In genomic region chr4:94758141-94758699, GRCh38 we compare ENCODE assay signal across 8 cellular contexts. TPM values are rescaled to one million over a fixed set of nuclear protein-coding genes. Genes with fewer than 3 reads are reported as not detected.
DNase-seq lines count a peak whose midpoint lies in the region; ATAC-seq and TF ChIP-seq lines count a peak whose summit lies in the region.

No MANE protein-coding gene starts in this region.

- H3K4me2 ChIP-seq in neuronal stem cell (ENCODE audit: insufficient read depth, low read length, poor library complexity, severe bottlenecking): peak overlapping the region; percentile 99

- CTCF ChIA-PET in WTC11 (lab: Charles Lee): no interaction called here

- H4K8ac ChIP-seq in neuronal stem cell (ENCODE audit: low read depth, low read length): peak overlapping the region; percentile 65

- no peaks in the 10 kb centered on the region for H3K9me3 Mint-ChIP-seq in WTC11

- H3K23ac ChIP-seq in neuronal stem cell (ENCODE audit: low read depth, low read length, poor library complexity): peak overlapping the region; percentile 89

- H2AFZ ChIP-seq in neuronal stem cell (ENCODE audit: low read length): peak overlapping the region; percentile 85

- peak; percentile 3 for DNase-seq in activated T-cell treated with anti-CD3 and anti-CD28 coated beads for 48 hours (ENCODE audit: low read depth)
- no peak for DNase-seq in activated T-cell treated with anti-CD3 and anti-CD28 coated beads for 4 hours
- DNase-seq in WTC11 (ENCODE audit: low spot score): peak; percentile 74
- DNase-seq in germinal center (ENCODE audit: low spot score): peak; percentile 5
- DNase-seq in neuronal stem cell (ENCODE audit: low spot score): peak; percentile 42
- no peak for DNase-seq in putamen (ENCODE audit: low spot score)
- DNase-seq in central memory CD4-positive, alpha-beta T cell: no peak
- no peak for DNase-seq in A172 (ENCODE audit: low spot score)

- peak overlapping the region; percentile 82 for H3K14ac ChIP-seq in neuronal stem cell (ENCODE audit: low read length)

- no CpG with 5 or more reads among the region's 69 CpGs for WGBS in neuronal stem cell (ENCODE audit: extremely low coverage in 2 of 2, insufficient read length in 2 of 2, insufficient replicate concordance in 1 of 2), 2 donors

- no peak overlapping the region for H3K27ac ChIP-seq in neuronal stem cell (replicated peaks; ENCODE audit: low read length)

- H2BK5ac ChIP-seq in neuronal stem cell (ENCODE audit: low read length): no peak overlapping the region

- H3K36me3 ChIP-seq in neuronal stem cell (replicated peaks in 1 of 2; ENCODE audit: control insufficient read depth in 2 of 2, insufficient read depth in 2 of 2, low read length in 2 of 2): peaks cover 0 to 2% of the 10 kb centered on the region in 2 donors

- H3K27me3 Mint-ChIP-seq in WTC11 (ENCODE audit: low read depth): peaks cover 70% of the 10 kb centered on the region

- H2AK5ac ChIP-seq in neuronal stem cell (ENCODE audit: low read depth, low read length): no peak overlapping the region

- peak; percentile 82 for ATAC-seq in WTC11

- H2BK12ac ChIP-seq in neuronal stem cell (ENCODE audit: low read length): peak overlapping the region; percentile 41

- POLR2A ChIA-PET in WTC11 (lab: Charles Lee): interaction anchor here (0.5 kb wide), 1 partner anchor 17 kb away, joined by 3 read pairs; no protein-coding TSS in a partner anchor

- H3K4me3 ChIP-seq in neuronal stem cell (ENCODE audit: low read length in 2 of 2): peak overlapping the region; percentile 66 to 85

- H3K27me3 ChIP-seq in neuronal stem cell (ENCODE audit: control insufficient read depth in 3 of 3, insufficient read depth in 3 of 3, low read depth in 1 of 3, low read length in 3 of 3): peaks cover 0 to 11% (median 2%) of the 10 kb centered on the region in 3 experiments

- no peaks in the 10 kb centered on the region for H3K36me3 Mint-ChIP-seq in WTC11

- TF ChIP-seq CTCF in WTC11 (IDR thresholded peaks at IDR 0.05): no peak

- peak overlapping the region; percentile 92 for H3K9ac ChIP-seq in neuronal stem cell (ENCODE audit: low read depth, low read length, poor library complexity)

- peaks cover 15% of the 10 kb centered on the region; the same call in 1 of the 2 replicates for H3K4me1 Mint-ChIP-seq in WTC11

- no peaks in the 10 kb centered on the region for H3K79me1 ChIP-seq in neuronal stem cell (ENCODE audit: low read depth, low read length)

- H3K18ac ChIP-seq in neuronal stem cell (ENCODE audit: low read length): peak overlapping the region; percentile 99

- H2BK120ac ChIP-seq in neuronal stem cell (ENCODE audit: low read depth, low read length): peak overlapping the region; percentile 96

- no peak overlapping the region for H3K27ac Mint-ChIP-seq in WTC11

- no peak overlapping the region for H3K4ac ChIP-seq in neuronal stem cell (ENCODE audit: low read length)

- peaks cover 3 to 5% of the 10 kb centered on the region in 2 donors for H3K4me1 ChIP-seq in neuronal stem cell (ENCODE audit: control insufficient read depth in 2 of 2, insufficient read depth in 1 of 2, low read depth in 1 of 2, low read length in 2 of 2)

- no peaks in the 10 kb centered on the region for H3K9me3 ChIP-seq in neuronal stem cell (replicated peaks in 1 of 2; ENCODE audit: control insufficient read depth in 2 of 2, insufficient read depth in 1 of 2, low read depth in 1 of 2, low read length in 2 of 2)

- peak overlapping the region; percentile 92 for H2BK15ac ChIP-seq in neuronal stem cell (ENCODE audit: low read length)

- peak overlapping the region; percentile 80 for H3K4me3 Mint-ChIP-seq in WTC11

- no peak overlapping the region for H4K91ac ChIP-seq in neuronal stem cell (ENCODE audit: low read depth, low read length, poor library complexity)

TF ChIP-seq in WTC11, 78 proteins besides CTCF, POLR2A, EP300 and RAD21 (continues in another document):
- TF ChIP-seq SMAD3 (CRISPR knock-in tag; IDR thresholded peaks at IDR 0.05; ENCODE audit: borderline replicate concordance) (peak; percentile 93), CDX4 (CRISPR knock-in tag; IDR thresholded peaks at IDR 0.05; ENCODE audit: borderline replicate concordance) (no peak), EMX1 (CRISPR knock-in tag; IDR thresholded peaks at IDR 0.05) (no peak), RORB (CRISPR knock-in tag; IDR thresholded peaks at IDR 0.05) (no peak), MLX (CRISPR knock-in tag; IDR thresholded peaks at IDR 0.05) (0 out of 2 replicates have a peak, but pooled peaks have one; percentile 46), OVOL2 (CRISPR knock-in tag; IDR thresholded peaks at IDR 0.05; ENCODE audit: borderline replicate concordance) (no peak), NR3C1 (CRISPR knock-in tag; conservative IDR thresholded peaks at IDR 0.05; ENCODE audit: low read depth) (0 out of 2 replicates have a peak, but pooled peaks have one; percentile 74), ZNF671 (CRISPR knock-in tag; IDR thresholded peaks at IDR 0.05) (no peak), MAX (CRISPR knock-in tag; IDR thresholded peaks at IDR 0.05) (peak; percentile 93), JUN (CRISPR knock-in tag; IDR thresholded peaks at IDR 0.05) (no peak), ZNF138 (CRISPR knock-in tag; conservative IDR thresholded peaks at IDR 0.05) (peak; percentile 77; the same call in 1 of the 2 replicates), GTF2I (CRISPR knock-in tag; conservative IDR thresholded peaks at IDR 0.05) (no peak), ZBTB21 (CRISPR knock-in tag; IDR thresholded peaks at IDR 0.05; ENCODE audit: borderline replicate concordance) (peak; percentile 81; the same call in 1 of the 2 replicates), AFF4 (CRISPR knock-in tag; IDR thresholded peaks at IDR 0.05; ENCODE audit: borderline replicate concordance) (0 out of 2 replicates have a peak, but pooled peaks have one; percentile 16), ETV6 (CRISPR knock-in tag; IDR thresholded peaks at IDR 0.05) (peak; percentile 93), USF1 (CRISPR knock-in tag; IDR thresholded peaks at IDR 0.05) (peak; percentile 78)

RNA-seq across cellular contexts. Expression of gene BMPR1B, which starts 0.5 kb away (rescaled TPM):
- 0.77 to 1.1 TPM (median 1.1 TPM) in 3 replicates for total RNA-seq in WTC11 (2021)
- 2.4 TPM for polyA plus RNA-seq in neuronal stem cell (2013, experiment 1 of 2)
- 2.5 TPM for polyA plus RNA-seq in neuronal stem cell (2013, experiment 2 of 2)
- total RNA-seq in A172 (2014; rRNA removed; shearing (Covaris generic)): 0.05 TPM in 1 of 2 replicates, not detected in the other

Comparison
In these comparisons a context has a peak if more than half of its experiments do, and no peak if none do; other contexts are left out.
1. DNase-seq: peak in activated T-cell treated with anti-CD3 and anti-CD28 coated beads for 48 hours (single experiment), WTC11 (single experiment), germinal center (single experiment) and neuronal stem cell (single experiment); none in activated T-cell treated with anti-CD3 and anti-CD28 coated beads for 4 hours (single experiment), putamen (single experiment), central memory CD4-positive, alpha-beta T cell (single experiment) and A172 (single experiment).